Comparison of ENCODE assay signal across 1 cellular context in the genomic region with DNA sequence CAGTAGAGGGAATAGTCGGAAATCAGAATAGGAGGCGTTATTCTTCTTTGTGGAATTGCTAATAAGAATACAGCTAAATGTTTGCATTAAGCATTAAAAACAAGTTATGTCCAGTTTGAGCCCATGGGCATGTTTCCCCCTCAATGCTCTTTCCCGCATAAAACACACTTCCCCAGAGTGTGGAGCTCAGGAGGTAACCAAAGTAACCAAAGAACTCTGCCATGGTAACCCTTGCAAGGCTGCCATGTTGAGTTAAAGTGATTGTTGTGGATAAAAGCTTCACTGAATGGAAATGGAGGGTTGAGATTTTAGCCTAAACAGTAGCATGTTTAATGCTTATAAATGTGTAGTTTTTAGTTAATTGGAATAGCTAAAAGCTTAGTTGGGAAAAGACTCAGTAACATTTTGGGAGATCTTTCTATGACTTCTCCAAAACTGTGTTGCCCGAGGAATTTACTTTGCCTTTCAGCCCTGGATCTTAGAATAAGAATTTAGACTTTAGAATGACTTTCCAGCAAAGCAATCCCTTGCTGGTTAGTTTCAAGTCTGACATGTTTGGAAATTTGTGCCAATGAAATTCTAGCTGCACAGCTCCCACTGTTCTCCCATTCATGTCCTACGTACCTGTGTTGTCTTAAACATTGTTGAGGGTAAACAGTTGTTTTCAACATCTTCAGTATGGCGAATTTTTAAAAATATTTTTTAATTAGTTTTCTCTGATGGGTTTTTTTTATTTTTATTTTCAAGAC.
TF ChIP-seq lines count a peak whose summit lies in the region.

No MANE protein-coding gene starts in this region.

TF ChIP-seq in endothelial cell of umbilical vein, 7 proteins besides CTCF, POLR2A, EP300 and RAD21 (continued from another document):
- TF ChIP-seq MYC (IDR thresholded peaks at IDR 0.05; ENCODE audit: low read depth, low read length), result no peak
- TF ChIP-seq POLR2AphosphoS5 (IDR thresholded peaks at IDR 0.05; ENCODE audit: insufficient read depth, low read depth, low read length), result no peak
- no peak for TF ChIP-seq GATA2 (IDR thresholded peaks at IDR 0.05; ENCODE audit: insufficient read depth, insufficient read length, low read depth, low read length)
